2 cellular contexts compared by ENCODE assay signal in genomic region chr2:147396890-147397289, GRCh38.
TF ChIP-seq lines count a peak whose summit lies in the region.

No MANE protein-coding gene starts in this region.

TF ChIP-seq in liver, 16 proteins besides CTCF, POLR2A, EP300 and RAD21 (continued from another document):
- TF ChIP-seq ZBTB33 (IDR thresholded peaks at IDR 0.05): no peak
- peak; percentile 36 for TF ChIP-seq MAX (IDR thresholded peaks at IDR 0.05)
- TF ChIP-seq FOXA2 (IDR thresholded peaks at IDR 0.05): no peak
- TF ChIP-seq SP1 (IDR thresholded peaks at IDR 0.05): peak; percentile 76
- peak; percentile 33 to 60 for TF ChIP-seq JUND (IDR thresholded peaks at IDR 0.05)
- TF ChIP-seq RXRA (IDR thresholded peaks at IDR 0.05): peak; percentile 68 to 74
- TF ChIP-seq REST (IDR thresholded peaks at IDR 0.05): no peak
- no peak for TF ChIP-seq YY1 (IDR thresholded peaks at IDR 0.05)
- no peak for TF ChIP-seq GABPA (IDR thresholded peaks at IDR 0.05 in 1 of 2, conservative IDR thresholded peaks at IDR 0.05 in 1 of 2)
- TF ChIP-seq FOXA1 (IDR thresholded peaks at IDR 0.05): no peak
- TF ChIP-seq ATF3 (IDR thresholded peaks at IDR 0.05): peak; percentile 89
- TF ChIP-seq HNF4A (conservative IDR thresholded peaks at IDR 0.05): peak; percentile 67 to 81
- peak in 1 of 2 donors; percentile 15 for TF ChIP-seq EGR1 (IDR thresholded peaks at IDR 0.05; ENCODE audit: low read depth in 2 of 2)
TF ChIP-seq in liver: peak in this region for 7.

TF ChIP-seq in HepG2, 621 proteins besides CTCF, POLR2A, EP300 and RAD21 (continued from another document):
- no peak for TF ChIP-seq ATF2 (CRISPR knock-in tag; IDR thresholded peaks at IDR 0.05)
- no peak for TF ChIP-seq KDM2A (CRISPR knock-in tag; IDR thresholded peaks at IDR 0.05; ENCODE audit: borderline replicate concordance, low read depth)
- no peak for TF ChIP-seq LRRFIP1 (CRISPR knock-in tag; conservative IDR thresholded peaks at IDR 0.05)
- TF ChIP-seq CHD2 (IDR thresholded peaks at IDR 0.05; ENCODE audit: low read depth, low read length): no peak
- no peak for TF ChIP-seq ZNF572 (CRISPR knock-in tag; IDR thresholded peaks at IDR 0.05)
